In the genomic region with DNA sequence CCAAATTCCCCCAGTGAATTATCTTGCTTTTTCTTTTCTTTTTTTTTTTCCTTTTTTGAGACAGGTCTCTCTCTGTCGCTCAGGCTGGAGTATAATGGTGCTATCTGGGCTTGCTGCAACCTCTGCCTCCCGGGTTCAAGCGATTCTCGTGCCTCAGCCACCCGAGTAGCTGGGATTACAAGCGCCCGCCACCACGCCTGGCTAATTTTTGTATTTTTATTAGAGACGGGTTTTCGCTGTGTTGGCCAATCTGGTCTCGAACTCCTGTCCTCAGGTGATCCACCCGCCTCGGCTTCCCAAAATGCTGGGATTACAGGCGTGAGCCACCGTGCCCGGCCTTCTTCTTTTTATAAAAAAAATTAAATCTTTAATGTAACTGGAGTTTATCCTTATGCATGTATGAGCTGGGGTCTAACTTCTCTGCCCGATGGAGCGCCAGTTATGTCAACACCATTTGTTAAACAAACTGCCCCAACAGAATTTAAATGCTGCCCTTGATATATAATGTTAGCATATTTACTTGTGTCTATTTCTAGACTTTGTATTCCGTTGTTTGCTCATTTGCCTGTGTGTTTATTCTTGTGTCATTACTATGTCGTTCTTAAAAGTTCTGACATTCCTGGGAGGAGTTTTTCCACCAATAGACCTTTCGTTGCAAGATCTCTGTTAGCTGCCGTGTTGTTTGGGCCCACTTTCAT, we compare ENCODE assay signal across 8 cellular contexts. TPM values are rescaled to one million over a fixed set of nuclear protein-coding genes. Genes with fewer than 3 reads are reported as not detected.
DNase-seq lines count a peak whose midpoint lies in the region; ATAC-seq and TF ChIP-seq lines count a peak whose summit lies in the region.

No MANE protein-coding gene starts in this region.

- no peaks in the 10 kb centered on the region for H3K9me3 Mint-ChIP-seq in activated CD4-positive, alpha-beta T cell treated with anti-CD3 and anti-CD28 coated beads, Interleukin-2, amount 10 ng/mL, durations not matched to agents 7 days and 5 days

- H3K4me3 ChIP-seq in fibroblast of villous mesenchyme (ENCODE audit: low read depth, low read length) = peak overlapping the region; percentile 83
- peak overlapping the region; percentile 85 for H3K4me3 ChIP-seq in retinal pigment epithelial cell (ENCODE audit: low read length)

- peaks cover 35% of the 10 kb centered on the region for H3K36me3 Mint-ChIP-seq in activated CD4-positive, alpha-beta T cell treated with anti-CD3 and anti-CD28 coated beads, Interleukin-2, amount 10 ng/mL, durations not matched to agents 7 days and 5 days (ENCODE audit: low read depth)

- H3K27ac Mint-ChIP-seq in activated CD4-positive, alpha-beta T cell treated with anti-CD3 and anti-CD28 coated beads, Interleukin-2, amount 10 ng/mL, durations not matched to agents 7 days and 5 days = peak overlapping the region; percentile 99

- H3K4me1 Mint-ChIP-seq in activated CD4-positive, alpha-beta T cell treated with anti-CD3 and anti-CD28 coated beads, Interleukin-2, amount 10 ng/mL, durations not matched to agents 7 days and 5 days = peaks cover 41% of the 10 kb centered on the region

- POLR2A ChIA-PET in activated CD4-positive, alpha-beta T cell treated with anti-CD3 and anti-CD28 coated beads, Interleukin-2, amount 10 ng/mL, durations not matched to agents 7 days and 5 days (lab: Charles Lee) = interaction anchor here (0.6 to 1.7 kb wide), 6 partner anchors 11 to 91 kb away, joined by 3 to 11 read pairs (median 4); no protein-coding TSS in a partner anchor

- CTCF ChIA-PET in activated CD4-positive, alpha-beta T cell treated with anti-CD3 and anti-CD28 coated beads, Interleukin-2, amount 10 ng/mL, durations not matched to agents 7 days and 5 days (lab: Charles Lee) = interaction anchor here (0.6 to 1.8 kb wide), 15 partner anchors 8 to 173 kb away, joined by 3 to 8 read pairs (median 4); no protein-coding TSS in a partner anchor

- no peak for DNase-seq in activated CD4-positive, alpha-beta T cell treated with anti-CD3 and anti-CD28 coated beads, Interleukin-2, amount 10 ng/mL, durations not matched to agents 7 days and 5 days
- DNase-seq in activated CD4-positive, alpha-beta T cell treated with anti-CD3 and anti-CD28 coated beads, Interleukin-2, amount 50 U/mL, for 1 hour = no peak
- DNase-seq in fibroblast of villous mesenchyme (ENCODE audit: low read depth) (no peak), retinal pigment epithelial cell (ENCODE audit: low read depth) (no peak), NCI-H1694 (lab: John Stamatoyannopoulos, UW) (no peak), posterior vena cava (ENCODE audit: low spot score) (no peak)

- intact Hi-C loops in posterior vena cava (cut with DNase I) = no loop called here

- ATAC-seq in SK-N-SH treated with all-trans-retinoic acid at 6 μM for 48 hours = peak; percentile 33
- ATAC-seq in HG03135 (IDR thresholded peaks at IDR 0.05; ENCODE audit: unreplicated experiment) = no peak

- H3K27me3 Mint-ChIP-seq in activated CD4-positive, alpha-beta T cell treated with anti-CD3 and anti-CD28 coated beads, Interleukin-2, amount 10 ng/mL, durations not matched to agents 7 days and 5 days = no peaks in the 10 kb centered on the region

- peak overlapping the region; percentile 89 for H3K4me3 Mint-ChIP-seq in activated CD4-positive, alpha-beta T cell treated with anti-CD3 and anti-CD28 coated beads, Interleukin-2, amount 10 ng/mL, durations not matched to agents 7 days and 5 days

- TF ChIP-seq CTCF in fibroblast of villous mesenchyme (IDR thresholded peaks at IDR 0.05; ENCODE audit: insufficient read depth, low read depth, low read length) = no peak
- no peak for TF ChIP-seq CTCF in retinal pigment epithelial cell (conservative IDR thresholded peaks at IDR 0.05; ENCODE audit: low read depth, low read length)

TF ChIP-seq in SK-N-SH treated with all-trans-retinoic acid at 6 μM for 48 hours, 23 proteins besides CTCF, POLR2A, EP300 and RAD21:
- TF ChIP-seq, protein P1, sequence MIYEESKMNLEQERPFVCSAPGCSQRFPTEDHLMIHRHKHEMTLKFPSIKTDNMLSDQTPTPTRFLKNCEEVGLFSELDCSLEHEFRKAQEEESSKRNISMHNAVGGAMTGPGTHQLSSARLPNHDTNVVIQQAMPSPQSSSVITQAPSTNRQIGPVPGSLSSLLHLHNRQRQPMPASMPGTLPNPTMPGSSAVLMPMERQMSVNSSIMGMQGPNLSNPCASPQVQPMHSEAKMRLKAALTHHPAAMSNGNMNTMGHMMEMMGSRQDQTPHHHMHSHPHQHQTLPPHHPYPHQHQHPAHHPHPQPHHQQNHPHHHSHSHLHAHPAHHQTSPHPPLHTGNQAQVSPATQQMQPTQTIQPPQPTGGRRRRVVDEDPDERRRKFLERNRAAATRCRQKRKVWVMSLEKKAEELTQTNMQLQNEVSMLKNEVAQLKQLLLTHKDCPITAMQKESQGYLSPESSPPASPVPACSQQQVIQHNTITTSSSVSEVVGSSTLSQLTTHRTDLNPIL (CRISPR knock-in tag; IDR thresholded peaks at IDR 0.05; ENCODE audit: low read depth) = no peak
- no peak for TF ChIP-seq GLIS3 (CRISPR knock-in tag; IDR thresholded peaks at IDR 0.05)
TF ChIP-seq in SK-N-SH treated with all-trans-retinoic acid at 6 μM for 48 hours: peak in this region for 0.

RNA-seq across cellular contexts. Expression of a gene that starts 0.5 kb away (rescaled TPM):
- 100 to 1,000 TPM; 188 to 224 TPM for total RNA-seq in activated CD4-positive, alpha-beta T cell treated with anti-CD3 and anti-CD28 coated beads, Interleukin-2, amount 10 ng/mL, durations not matched to agents 7 days and 5 days
- total RNA-seq in fibroblast of villous mesenchyme (12.9 and 19.0 TPM in 2 replicates), posterior vena cava (under 1 TPM in 1 of 2 donors, not detected in 1; 0.69 TPM)

RNA-seq across cellular contexts. Expression of a gene that starts 20.9 kb away (rescaled TPM):
- total RNA-seq in activated CD4-positive, alpha-beta T cell treated with anti-CD3 and anti-CD28 coated beads, Interleukin-2, amount 10 ng/mL, durations not matched to agents 7 days and 5 days = 10 to 100 TPM; 12.2 to 12.9 TPM
- total RNA-seq in fibroblast of villous mesenchyme = 6.0 and 8.4 TPM in 2 replicates
- 1 to 10 TPM; 4.5 to 5.6 TPM for total RNA-seq in posterior vena cava

RNA-seq across cellular contexts. Expression of a gene that starts 34.7 kb away (rescaled TPM):
- 10 to 100 TPM; 34.8 to 37.2 TPM for total RNA-seq in activated CD4-positive, alpha-beta T cell treated with anti-CD3 and anti-CD28 coated beads, Interleukin-2, amount 10 ng/mL, durations not matched to agents 7 days and 5 days
- total RNA-seq in fibroblast of villous mesenchyme (15.5 and 23.7 TPM in 2 replicates), posterior vena cava (10 to 100 TPM; 12.9 to 16.4 TPM)

RNA-seq across cellular contexts. Expression of a gene that starts 36.9 kb away (rescaled TPM):
- total RNA-seq in activated CD4-positive, alpha-beta T cell treated with anti-CD3 and anti-CD28 coated beads, Interleukin-2, amount 10 ng/mL, durations not matched to agents 7 days and 5 days = 100 to 1,000 TPM; 125 to 126 TPM
- total RNA-seq in fibroblast of villous mesenchyme = 6.0 and 10.3 TPM in 2 replicates
- 10 to 100 TPM; 23.2 to 29.8 TPM for total RNA-seq in posterior vena cava

RNA-seq across cellular contexts. Expression of a gene that starts 38.2 kb away (rescaled TPM):
- 10 to 100 TPM; 54.0 to 60.4 TPM for total RNA-seq in activated CD4-positive, alpha-beta T cell treated with anti-CD3 and anti-CD28 coated beads, Interleukin-2, amount 10 ng/mL, durations not matched to agents 7 days and 5 days
- total RNA-seq in fibroblast of villous mesenchyme = 38.0 and 41.9 TPM in 2 replicates
- total RNA-seq in posterior vena cava = 10 to 100 TPM; 20.3 to 23.9 TPM
